10 cellular contexts compared by ENCODE assay signal in the genomic region with DNA sequence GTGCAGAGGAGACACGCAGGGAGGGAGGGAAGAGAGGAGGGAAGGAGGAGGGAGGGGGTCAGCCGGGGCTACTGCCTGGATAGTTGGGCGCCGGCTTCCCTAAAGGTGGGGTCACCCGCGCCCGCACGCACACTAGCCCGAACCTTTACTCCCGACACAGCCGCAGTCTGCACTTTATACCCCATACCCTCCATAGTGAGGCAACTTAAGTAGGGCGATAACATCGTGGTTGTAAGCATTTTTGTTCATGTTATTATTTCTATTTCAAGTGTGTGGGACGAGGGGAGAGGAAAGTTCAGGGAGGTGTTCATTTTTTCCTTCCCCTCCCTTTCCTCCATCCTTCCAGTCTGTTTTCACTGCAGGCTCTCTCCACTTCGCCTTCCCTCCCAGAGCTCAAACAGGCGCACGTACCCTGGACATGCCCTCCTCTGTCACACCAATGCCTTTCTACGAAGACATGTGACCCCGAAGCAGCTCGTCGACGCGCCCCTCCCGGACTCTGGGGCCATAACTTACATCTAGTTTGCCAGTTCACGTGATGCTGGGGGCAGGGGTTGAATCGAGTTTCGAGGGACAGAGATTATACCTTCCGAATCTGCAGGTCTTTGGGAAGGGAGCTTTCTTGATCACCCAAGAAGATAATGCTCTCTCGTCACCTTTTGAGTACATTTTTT. TPM values are rescaled to one million over a fixed set of nuclear protein-coding genes. Genes with fewer than 3 reads are reported as not detected.
DNase-seq lines count a peak whose midpoint lies in the region; ATAC-seq and TF ChIP-seq lines count a peak whose summit lies in the region.
"Had no signal": no experiment of that assay in that cellular context is flagged by ENCODE, and none has a peak within 500 bp of the region (broad histone marks: within the 10 kb centered on the region; RNA-seq: fewer than 3 reads in every experiment).

A gene with protein sequence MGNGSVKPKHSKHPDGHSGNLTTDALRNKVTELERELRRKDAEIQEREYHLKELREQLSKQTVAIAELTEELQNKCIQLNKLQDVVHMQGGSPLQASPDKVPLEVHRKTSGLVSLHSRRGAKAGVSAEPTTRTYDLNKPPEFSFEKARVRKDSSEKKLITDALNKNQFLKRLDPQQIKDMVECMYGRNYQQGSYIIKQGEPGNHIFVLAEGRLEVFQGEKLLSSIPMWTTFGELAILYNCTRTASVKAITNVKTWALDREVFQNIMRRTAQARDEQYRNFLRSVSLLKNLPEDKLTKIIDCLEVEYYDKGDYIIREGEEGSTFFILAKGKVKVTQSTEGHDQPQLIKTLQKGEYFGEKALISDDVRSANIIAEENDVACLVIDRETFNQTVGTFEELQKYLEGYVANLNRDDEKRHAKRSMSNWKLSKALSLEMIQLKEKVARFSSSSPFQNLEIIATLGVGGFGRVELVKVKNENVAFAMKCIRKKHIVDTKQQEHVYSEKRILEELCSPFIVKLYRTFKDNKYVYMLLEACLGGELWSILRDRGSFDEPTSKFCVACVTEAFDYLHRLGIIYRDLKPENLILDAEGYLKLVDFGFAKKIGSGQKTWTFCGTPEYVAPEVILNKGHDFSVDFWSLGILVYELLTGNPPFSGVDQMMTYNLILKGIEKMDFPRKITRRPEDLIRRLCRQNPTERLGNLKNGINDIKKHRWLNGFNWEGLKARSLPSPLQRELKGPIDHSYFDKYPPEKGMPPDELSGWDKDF (minus strand): TSS at position 4 of the 674 bp plus-strand sequence. CDS start 10,175 bp downstream, outside the sequence.

- peak within 1 kb of the TSS; percentile 81 for H2AFZ ChIP-seq in smooth muscle cell (ENCODE audit: low read depth)

- no peaks in the 10 kb centered on the region for H3K36me3 Mint-ChIP-seq in activated T-helper 17 cell treated with anti-CD3 and anti-CD28 coated beads, Interleukin-2, amount 50 U/mL, for 72 hours (ENCODE audit: low read depth)

- H3K27ac Mint-ChIP-seq in activated T-helper 17 cell treated with anti-CD3 and anti-CD28 coated beads, Interleukin-2, amount 50 U/mL, for 72 hours = no peak within 1 kb of the TSS
- H3K27ac Mint-ChIP-seq: dendritic cell treated with granulocyte-macrophage colony-stimulating factor and Interleukin-4, amounts not matched to agents 40 ng/mL and 50 ng/mL, for 4 days had no signal

- DNase-seq in DMS53 (lab: John Stamatoyannopoulos, UW) (peak; percentile 43), DMS53 treated with DMSO at 0.1 percent for 48 hours (lab: John Stamatoyannopoulos, UW; ENCODE audit: unreplicated experiment) (no peak), smooth muscle cell (lab: John Stamatoyannopoulos, UW; ENCODE audit: unreplicated experiment) (no peak), KBM-7 (no peak), SKM-1 (lab: John Stamatoyannopoulos, UW; ENCODE audit: unreplicated experiment) (no peak), GDM1 (lab: John Stamatoyannopoulos, UW) (no peak)

- H3K27ac ChIP-seq in smooth muscle cell (ENCODE audit: low read depth) = no peak within 1 kb of the TSS
- H3K27ac ChIP-seq: HL-60 had no signal

- no peaks in the 10 kb centered on the region for H3K4me1 Mint-ChIP-seq in activated T-helper 17 cell treated with anti-CD3 and anti-CD28 coated beads, Interleukin-2, amount 50 U/mL, for 72 hours

- no peaks in the 10 kb centered on the region for H3F3A ChIP-seq in smooth muscle cell (ENCODE audit: low read depth)

- WGBS in smooth muscle cell (ENCODE audit: low lambda C conversion rate) = 7% methylated on average over 27 of the region's 29 CpGs

- TF ChIP-seq CTCF in smooth muscle cell (IDR thresholded peaks at IDR 0.05; ENCODE audit: borderline replicate concordance, insufficient read depth, poor library complexity, severe bottlenecking) = no peak

- H3K4me2 ChIP-seq in smooth muscle cell = peak within 1 kb of the TSS; percentile 91

- peaks cover 4% of the 10 kb centered on the region for H3K9me3 ChIP-seq in iPS-18c (ENCODE audit: control insufficient read depth, insufficient read depth, low read length)
- no peaks in the 10 kb centered on the region for H3K9me3 ChIP-seq in smooth muscle cell (replicated peaks; ENCODE audit: low read depth)

- H4K20me1 ChIP-seq in smooth muscle cell (ENCODE audit: low read depth) = no peaks in the 10 kb centered on the region

- peak within 1 kb of the TSS; percentile 67 for H3K4me3 ChIP-seq in iPS-18c (ENCODE audit: insufficient read depth, low read depth, low read length)
- H3K4me3 ChIP-seq in smooth muscle cell = peak within 1 kb of the TSS; percentile 57

- peaks cover 81% of the 10 kb centered on the region for H3K27me3 ChIP-seq in smooth muscle cell (ENCODE audit: low read depth)

- H3K4me1 ChIP-seq in smooth muscle cell (ENCODE audit: low read depth) = peaks cover 10% of the 10 kb centered on the region

- H3K4me3 Mint-ChIP-seq in activated T-helper 17 cell treated with anti-CD3 and anti-CD28 coated beads, Interleukin-2, amount 50 U/mL, for 72 hours = peak within 1 kb of the TSS; percentile 41
- H3K4me3 Mint-ChIP-seq: dendritic cell treated with granulocyte-macrophage colony-stimulating factor and Interleukin-4, amounts not matched to agents 40 ng/mL and 50 ng/mL, for 4 days had no signal

- peak; percentile 11 for ATAC-seq in activated T-helper 17 cell treated with anti-CD3 and anti-CD28 coated beads, Interleukin-2, amount 50 U/mL, for 72 hours (replicated peaks)

- no peaks in the 10 kb centered on the region for H3K36me3 ChIP-seq in smooth muscle cell (ENCODE audit: low read depth)

- in situ Hi-C loops in KBM-7 (cut with MboI; ENCODE audit: low pct_unique_long_range_greater_than_20kb, low sequenced_read_pairs) = no loop called here

- H3K79me2 ChIP-seq in smooth muscle cell (ENCODE audit: low read depth) = no peaks in the 10 kb centered on the region

- H3K9me3 Mint-ChIP-seq in activated T-helper 17 cell treated with anti-CD3 and anti-CD28 coated beads, Interleukin-2, amount 50 U/mL, for 72 hours = no peaks in the 10 kb centered on the region
- H3K9me3 Mint-ChIP-seq: dendritic cell treated with granulocyte-macrophage colony-stimulating factor and Interleukin-4, amounts not matched to agents 40 ng/mL and 50 ng/mL, for 4 days had no signal

- H3K9ac ChIP-seq in smooth muscle cell (ENCODE audit: low read depth) = no peak within 1 kb of the TSS

- peaks cover 33% of the 10 kb centered on the region for H3K27me3 Mint-ChIP-seq in activated T-helper 17 cell treated with anti-CD3 and anti-CD28 coated beads, Interleukin-2, amount 50 U/mL, for 72 hours

RNA-seq across cellular contexts. Expression of the gene that starts here (rescaled TPM):
- under 1 TPM in 1 of 2 donors, not detected in 1; 0.66 TPM for total RNA-seq in activated T-helper 17 cell treated with anti-CD3 and anti-CD28 coated beads, Interleukin-2, amount 50 U/mL, for 72 hours
- total RNA-seq in smooth muscle cell = 0.09 TPM in 1 of 2 replicates, not detected in the other
- 1.1 TPM in 1 of 2 replicates, not detected in the other for polyA plus RNA-seq in smooth muscle cell

Comparison
In these comparisons a context has a peak if more than half of its experiments do, and no peak if none do; other contexts are left out.
1. Peak in ATAC-seq in activated T-helper 17 cell treated with anti-CD3 and anti-CD28 coated beads, Interleukin-2, amount 50 U/mL, for 72 hours; RNA of the gene not detected or under 1 TPM.